11 cellular contexts compared by ENCODE assay signal in the genomic region with DNA sequence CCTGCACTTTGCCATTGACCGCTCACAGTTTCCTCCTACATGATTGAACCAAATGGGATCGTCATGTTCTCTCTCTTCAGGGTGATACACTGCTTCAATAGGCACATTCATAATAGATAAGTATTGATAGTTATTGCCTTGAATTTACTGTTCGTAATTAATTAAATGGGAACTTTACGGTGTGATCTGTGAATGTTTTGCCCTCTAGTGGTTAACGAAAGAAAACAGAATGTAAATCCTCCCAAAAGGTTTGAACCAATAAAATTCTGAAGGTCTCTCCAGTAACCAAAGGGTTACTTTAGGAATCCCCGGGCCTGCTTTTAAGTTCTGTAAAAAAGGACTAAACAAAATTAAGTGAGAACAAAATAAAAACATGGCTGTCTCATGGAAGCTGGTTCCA.
DNase-seq lines count a peak whose midpoint lies in the region; ATAC-seq and TF ChIP-seq lines count a peak whose summit lies in the region.
"Had no signal": no experiment of that assay in that cellular context is flagged by ENCODE, and none has a peak within 500 bp of the region (broad histone marks: within the 10 kb centered on the region; RNA-seq: fewer than 3 reads in every experiment).

No MANE protein-coding gene starts in this region.

- H3K4me1 Mint-ChIP-seq in brain, result peaks cover 26% of the 10 kb centered on the region
- H3K4me1 Mint-ChIP-seq: activated B cell treated with CpG ODN at 0.5 μM for 24 hours had no signal

- no peaks in the 10 kb centered on the region for H3K27me3 Mint-ChIP-seq in brain
- H3K27me3 Mint-ChIP-seq: activated B cell treated with CpG ODN at 0.5 μM for 24 hours had no signal

- H3K4me3 Mint-ChIP-seq in brain, result no peak overlapping the region
- H3K4me3 Mint-ChIP-seq: activated B cell treated with CpG ODN at 0.5 μM for 24 hours had no signal

- no peaks in the 10 kb centered on the region for H3K79me1 ChIP-seq in mesendoderm (ENCODE audit: low read length)

- no peak overlapping the region for H2BK15ac ChIP-seq in mesendoderm (replicated peaks; ENCODE audit: low read depth)

- no peak overlapping the region for H3K27ac Mint-ChIP-seq in brain
- H3K27ac Mint-ChIP-seq: activated B cell treated with CpG ODN at 0.5 μM for 24 hours had no signal

- no peaks in the 10 kb centered on the region for H3K4me1 ChIP-seq in mesendoderm (ENCODE audit: control insufficient read depth, low read depth, low read length)

- H3K4me3 ChIP-seq in GM06990 (replicated peaks; ENCODE audit: low read depth, low read length) (no peak overlapping the region), mesendoderm (ENCODE audit: low read length) (no peak overlapping the region)

- H2AK5ac ChIP-seq in mesendoderm (ENCODE audit: low read length), result no peak overlapping the region

- H4K5ac ChIP-seq in mesendoderm (ENCODE audit: low read length), result no peak overlapping the region

- H3K27me3 ChIP-seq in GM06990 (replicated peaks; ENCODE audit: control insufficient read depth, insufficient read depth, low read length), result no peaks in the 10 kb centered on the region; the same call in 1 of the 2 replicates
- H3K27me3 ChIP-seq in mesendoderm (ENCODE audit: insufficient read depth, low read length, poor library complexity), result no peaks in the 10 kb centered on the region

- H3K9ac ChIP-seq in mesendoderm (ENCODE audit: low read length), result no peak overlapping the region

- H3K18ac ChIP-seq in mesendoderm (ENCODE audit: low read length), result no peak overlapping the region

- DNase-seq in GM06990 (ENCODE audit: extremely low read depth, insufficient read length) (no peak), KBM-7 (peak; percentile 4), mesendoderm (peak; percentile 26), globus pallidus (ENCODE audit: low spot score) (no peak), middle frontal gyrus (ENCODE audit: extremely low spot score, low spot score) (no peak)
- DNase-seq: activated B cell treated with CpG ODN at 0.5 μM for 24 hours; activated naive CD4-positive, alpha-beta T cell treated with Interleukin-2 at 50 U/mL for 16 hours; NCI-H1048; retina had no signal

- H3K36me3 Mint-ChIP-seq in brain, result peaks cover 40% of the 10 kb centered on the region

- H3K9me3 Mint-ChIP-seq in brain, result peaks cover 0 to 14% (median 0%) of the 10 kb centered on the region in 5 experiments
- H3K9me3 Mint-ChIP-seq: activated B cell treated with CpG ODN at 0.5 μM for 24 hours had no signal

- no peaks in the 10 kb centered on the region for H3K79me2 ChIP-seq in mesendoderm (ENCODE audit: control insufficient read depth, insufficient read depth, low read length)

- TF ChIP-seq CTCF in GM06990 (IDR thresholded peaks at IDR 0.05; ENCODE audit: insufficient read depth, low read length, poor library complexity, severe bottlenecking), result peak; percentile 39
- TF ChIP-seq CTCF in brain (conservative IDR thresholded peaks at IDR 0.05), result peak; percentile 27 to 59

- no peak overlapping the region for H3K4ac ChIP-seq in mesendoderm (ENCODE audit: low read depth, low read length)

- no peak overlapping the region for H4K8ac ChIP-seq in mesendoderm (ENCODE audit: low read depth, low read length)

- H3K36me3 ChIP-seq in GM06990 (ENCODE audit: control insufficient read depth, insufficient read depth, low read length) (no peaks in the 10 kb centered on the region), mesendoderm (ENCODE audit: control insufficient read depth, insufficient read depth, low read length) (no peaks in the 10 kb centered on the region)

- WGBS in mesendoderm (ENCODE audit: extremely low coverage, insufficient coverage, low lambda C conversion rate), result no CpG with 5 or more reads among the region's 6 CpGs

- in situ Hi-C loops in KBM-7 (cut with MboI; ENCODE audit: low pct_unique_long_range_greater_than_20kb, low sequenced_read_pairs), result no loop called here

- no peak overlapping the region for H2BK120ac ChIP-seq in mesendoderm (ENCODE audit: low read depth, low read length)

- no peak overlapping the region for H3K23ac ChIP-seq in mesendoderm (ENCODE audit: low read length)

- H3K56ac ChIP-seq in mesendoderm (ENCODE audit: low read length), result no peak overlapping the region

- no peak for ATAC-seq in HG02759 (IDR thresholded peaks at IDR 0.05; ENCODE audit: unreplicated experiment)

- no peak overlapping the region for H2BK5ac ChIP-seq in mesendoderm (ENCODE audit: low read length)

- no peak overlapping the region for H3K4me2 ChIP-seq in mesendoderm (ENCODE audit: low read length)

- H3K27ac ChIP-seq in mesendoderm (ENCODE audit: low read depth, low read length), result no peak overlapping the region

Comparison
In these comparisons a context has a peak if more than half of its experiments do, and no peak if none do; other contexts are left out.
1. DNase-seq: peak in KBM-7 (single experiment) and mesendoderm (single experiment); none in GM06990 (single experiment), globus pallidus (single experiment) and middle frontal gyrus (single experiment).